ENCODE assay signal across 27 cellular contexts in the genomic region with DNA sequence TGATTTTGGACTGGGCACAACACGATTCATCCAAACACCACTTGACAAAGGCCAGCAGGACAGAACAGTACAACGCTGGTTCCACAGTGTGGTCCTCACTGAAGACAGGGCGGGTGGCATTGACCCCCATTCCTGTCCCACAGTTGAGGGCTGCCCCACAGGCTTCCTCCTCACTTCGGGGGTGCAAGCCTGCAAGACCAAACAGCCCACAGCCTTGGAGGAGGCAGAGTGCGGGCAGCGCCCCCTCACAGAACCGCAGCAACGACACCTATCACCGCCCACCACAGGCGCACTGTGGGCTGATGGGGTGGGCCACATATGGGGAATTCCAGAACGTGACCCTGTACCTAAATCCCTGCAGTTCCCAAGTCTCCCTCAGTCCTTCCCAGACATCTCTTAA.
"Had no signal": no experiment of that assay in that cellular context is flagged by ENCODE, and none has a peak within 500 bp of the region (broad histone marks: within the 10 kb centered on the region; RNA-seq: fewer than 3 reads in every experiment).

No MANE protein-coding gene starts in this region.

- H3K27ac Mint-ChIP-seq: naive thymus-derived CD4-positive, alpha-beta T cell; nephron; progenitor cell of endocrine pancreas; stimulated activated effector memory CD8-positive, alpha-beta T cell treated with anti-CD3 and anti-CD28 coated beads, Interleukin-12 subunit alpha, Interleukin-12 subunit beta, amount 100 ng/mL, for 72 hours; stimulated activated naive B cell treated with anti-CD40 and anti-IgM and Interleukin-4, amounts not matched to agents 10 μg/mL and 1 μg/mL and 100 μg/mL, for 72 hours; stimulated activated naive CD8-positive, alpha-beta T cell treated with anti-CD3 and anti-CD28 coated beads, Interleukin-15, Interleukin-2, amounts not matched to agents 100 ng/mL and 50 ng/mL, for 24 hours had no signal

- H3K4me3 ChIP-seq: ovary, psoas muscle, right lobe of liver, skin epidermis, smooth muscle cell, spleen, stomach, thoracic aorta, thyroid gland, tibial nerve, upper lobe of left lung, uterus had no signal

- H3K4me1 ChIP-seq: parathyroid adenoma, psoas muscle, right lobe of liver, spleen, thyroid gland, tibial nerve, upper lobe of left lung, uterus had no signal

- H3K4me2 ChIP-seq: smooth muscle cell had no signal

- DNase-seq: naive thymus-derived CD4-positive, alpha-beta T cell; occipital lobe; ovary; right cardiac atrium; right lobe of liver; stimulated activated CD4-positive, alpha-beta T cell treated with anti-CD3 and anti-CD28 coated beads, Interleukin-15, amount 100 ng/mL, for 24 hours; stimulated activated CD4-positive, alpha-beta T cell treated with anti-CD3 and anti-CD28 coated beads, Interleukin-2, amount 100 ng/mL, for 24 hours; stimulated activated CD4-positive, alpha-beta T cell treated with anti-CD3 and anti-CD28 coated beads, Interleukin-2, amount 100 ng/mL, for 48 hours; stimulated activated CD4-positive, alpha-beta T cell treated with anti-CD3 and anti-CD28 coated beads, Interleukin-4, amount 100 ng/mL, for 24 hours; stimulated activated naive B cell treated with anti-CD40 and anti-IgM and Interleukin-4, amounts not matched to agents 10 μg/mL and 1 μg/mL and 100 μg/mL, for 72 hours; stimulated activated naive CD4-positive, alpha-beta T cell treated with Interleukin-2 at 50 U/mL for 16 hours; stomach; thyroid gland; trophoblast cell; uterus had no signal

- H3K4me1 Mint-ChIP-seq: nephron; stimulated activated naive B cell treated with anti-CD40 and anti-IgM and Interleukin-4, amounts not matched to agents 10 μg/mL and 1 μg/mL and 100 μg/mL, for 72 hours had no signal

- H3K9ac ChIP-seq: parathyroid adenoma had no signal

- H3K4me3 Mint-ChIP-seq: naive thymus-derived CD4-positive, alpha-beta T cell; nephron; stimulated activated effector memory CD8-positive, alpha-beta T cell treated with anti-CD3 and anti-CD28 coated beads, Interleukin-12 subunit alpha, Interleukin-12 subunit beta, amount 100 ng/mL, for 72 hours; stimulated activated naive B cell treated with anti-CD40 and anti-IgM and Interleukin-4, amounts not matched to agents 10 μg/mL and 1 μg/mL and 100 μg/mL, for 72 hours; stimulated activated naive CD8-positive, alpha-beta T cell treated with anti-CD3 and anti-CD28 coated beads, Interleukin-15, Interleukin-2, amounts not matched to agents 100 ng/mL and 50 ng/mL, for 24 hours had no signal

- ATAC-seq: naive thymus-derived CD4-positive, alpha-beta T cell; psoas muscle; stimulated activated effector memory CD8-positive, alpha-beta T cell treated with anti-CD3 and anti-CD28 coated beads, Interleukin-12 subunit alpha, Interleukin-12 subunit beta, amount 100 ng/mL, for 72 hours; stimulated activated naive B cell treated with anti-CD40 and anti-IgM and Interleukin-4, amounts not matched to agents 10 μg/mL and 1 μg/mL and 100 μg/mL, for 72 hours had no signal

- H2AFZ ChIP-seq: parathyroid adenoma had no signal

- H3K27me3 ChIP-seq: ovary, right lobe of liver, thyroid gland, tibial nerve, upper lobe of left lung, uterus had no signal

- H3K27ac ChIP-seq: ovary, parathyroid adenoma, psoas muscle, right lobe of liver, skin epidermis, spleen, stomach, thoracic aorta, thyroid gland, tibial nerve, upper lobe of left lung, uterus had no signal

- H3K36me3 Mint-ChIP-seq: stimulated activated effector memory CD8-positive, alpha-beta T cell treated with anti-CD3 and anti-CD28 coated beads, Interleukin-12 subunit alpha, Interleukin-12 subunit beta, amount 100 ng/mL, for 72 hours; stimulated activated naive B cell treated with anti-CD40 and anti-IgM and Interleukin-4, amounts not matched to agents 10 μg/mL and 1 μg/mL and 100 μg/mL, for 72 hours had no signal

- H3K36me3 ChIP-seq: ovary, right lobe of liver, spleen, thoracic aorta, thyroid gland, tibial nerve, upper lobe of left lung, uterus had no signal

- H3K9me3 ChIP-seq: right lobe of liver, thyroid gland, uterus had no signal
